ENCODE assay signal across 23 cellular contexts in genomic region chr10:90197766-90198165, GRCh38.
A peak's percentile ranks its signal among the peaks of the same experiment; 100 is the strongest.
DNase-seq lines count a peak whose midpoint lies in the region; ATAC-seq, FAIRE-seq and TF ChIP-seq lines count a peak whose summit lies in the region.
"Had no signal": no experiment of that assay in that cellular context is flagged by ENCODE, and none has a peak within 500 bp of the region (broad histone marks: within the 10 kb centered on the region; RNA-seq: fewer than 3 reads in every experiment).

No MANE protein-coding gene starts in this region.

- H4K20me1 ChIP-seq in PC-3 (ENCODE audit: low read length): no peaks in the 10 kb centered on the region

- FAIRE-seq in bronchial epithelial cell (lab: Jason Lieb, UNC): no peak

- no peak overlapping the region for H3K4me2 ChIP-seq in PC-3 (ENCODE audit: low read length)
- H3K4me2 ChIP-seq: KMS-11 had no signal

- CTCF ChIA-PET in PC-3 (lab: Charles Lee): no interaction called here

- H3K4me1 ChIP-seq in PC-3 (ENCODE audit: insufficient read depth, low read length): peaks cover 19% of the 10 kb centered on the region
- H3K4me1 ChIP-seq: left lung, upper lobe of left lung had no signal

- no peak for ATAC-seq in PC-3
- ATAC-seq in HG03108 (IDR thresholded peaks at IDR 0.05; ENCODE audit: unreplicated experiment): no peak
- ATAC-seq in HG03139 (IDR thresholded peaks at IDR 0.05; ENCODE audit: unreplicated experiment): no peak
- ATAC-seq: left lung; mucosa of descending colon; stimulated activated naive CD8-positive, alpha-beta T cell treated with anti-CD3 and anti-CD28 coated beads, Interleukin-15, Interleukin-2, amounts not matched to agents 100 U/mL and 50 U/mL, for 24 hours had no signal

- H3K9ac ChIP-seq in PC-3 (ENCODE audit: low read length): no peak overlapping the region
- H3K9ac ChIP-seq: KMS-11 had no signal

- no peaks in the 10 kb centered on the region for H3F3A ChIP-seq in PC-3 (ENCODE audit: low read length, unreplicated experiment)

- H3K27ac ChIP-seq in PC-3 (ENCODE audit: low read length): 0 out of 2 replicates have a peak overlapping the region, but pooled peaks have one; percentile 18
- H3K27ac ChIP-seq: KMS-11, left lung, neutrophil, SK-N-MC, upper lobe of left lung had no signal

- no peaks in the 10 kb centered on the region for H3K79me2 ChIP-seq in PC-3 (ENCODE audit: low read length)

- TF ChIP-seq CTCF in PC-3 (conservative IDR thresholded peaks at IDR 0.05; ENCODE audit: low read depth, low read length) (no peak), bronchial epithelial cell (IDR thresholded peaks at IDR 0.05; ENCODE audit: insufficient read depth, low read length, severe bottlenecking) (no peak)

- no TSS peak for BruUV-seq in PC-3 (replicated peaks; lab: Mats Ljungman, UMichigan)

- H3K4me3 ChIP-seq in PC-3 (ENCODE audit: low read length) (no peak overlapping the region), bronchial epithelial cell (ENCODE audit: low read depth, low read length) (no peak overlapping the region)
- H3K4me3 ChIP-seq: left lung, mucosa of descending colon, SK-N-MC, upper lobe of left lung had no signal

- no peaks in the 10 kb centered on the region for H3K9me3 ChIP-seq in PC-3 (ENCODE audit: low read length)
- H3K9me3 ChIP-seq: left lung, mucosa of descending colon, neutrophil, upper lobe of left lung had no signal

- no peaks in the 10 kb centered on the region for H3K9me2 ChIP-seq in PC-3 (replicated peaks; ENCODE audit: low read length)

- no peaks in the 10 kb centered on the region for H3K36me3 ChIP-seq in PC-3 (ENCODE audit: low read depth, low read length)
- no peaks in the 10 kb centered on the region for H3K36me3 ChIP-seq in bronchial epithelial cell (ENCODE audit: control insufficient read depth, insufficient read depth, low read length)
- H3K36me3 ChIP-seq: left lung, neutrophil, upper lobe of left lung had no signal

- intact Hi-C loops in PC-3 (cut with micrococcal nuclease): no loop called here

- POLR2A ChIA-PET in PC-3 (lab: Charles Lee; ENCODE audit: unreplicated experiment): no interaction called here

- no peaks in the 10 kb centered on the region for H3K27me3 ChIP-seq in PC-3 (ENCODE audit: low read length)
- H3K27me3 ChIP-seq in bronchial epithelial cell (ENCODE audit: control insufficient read depth, insufficient read depth, low read length): no peaks in the 10 kb centered on the region
- H3K27me3 ChIP-seq: left lung, neutrophil, upper lobe of left lung had no signal

- DNase-seq in EL: peak; percentile 71
- peak; percentile 46 for DNase-seq in PC-3
- DNase-seq in bronchial epithelial cell (ENCODE audit: low read depth): peak; percentile 90
- peak; percentile 75 for DNase-seq in iris pigment epithelial cell (ENCODE audit: low read depth)
- no peak for DNase-seq in activated effector memory CD4-positive, alpha-beta T cell treated with Interleukin-2 at 50 U/mL for 16 hours
- DNase-seq in ecto neural progenitor cell (ENCODE audit: low spot score): no peak
- DNase-seq: activated CD4-positive, CD25-positive, alpha-beta regulatory T cell treated with anti-CD3 and anti-CD28 coated beads, Interleukin-2, amount 50 U/mL, for 72 hours; activated effector memory CD4-positive, alpha-beta T cell treated with anti-CD3 and anti-CD28 coated beads, Interleukin-2, amount 50 U/mL, for 16 hours; amygdala; CD4-positive, alpha-beta memory T cell; DND-41; left lung; mucosa of descending colon; NCI-H1092 treated with DMSO at 0.1 percent for 48 hours; NCI-H2107; retina; stimulated activated naive CD8-positive, alpha-beta T cell treated with anti-CD3 and anti-CD28 coated beads, Interleukin-15, Interleukin-2, amounts not matched to agents 100 U/mL and 50 U/mL, for 24 hours; upper lobe of left lung had no signal

- no peak overlapping the region for H2AFZ ChIP-seq in PC-3 (ENCODE audit: low read length)

Comparison
In these comparisons a context has a peak if more than half of its experiments do, and no peak if none do; other contexts are left out.
1. DNase-seq: peak in EL (single experiment), PC-3 (single experiment), bronchial epithelial cell (single experiment) and iris pigment epithelial cell (single experiment); none in activated effector memory CD4-positive, alpha-beta T cell treated with Interleukin-2 at 50 U/mL for 16 hours (single experiment) and ecto neural progenitor cell (single experiment).